33 cellular contexts compared by ENCODE assay signal in the genomic region with DNA sequence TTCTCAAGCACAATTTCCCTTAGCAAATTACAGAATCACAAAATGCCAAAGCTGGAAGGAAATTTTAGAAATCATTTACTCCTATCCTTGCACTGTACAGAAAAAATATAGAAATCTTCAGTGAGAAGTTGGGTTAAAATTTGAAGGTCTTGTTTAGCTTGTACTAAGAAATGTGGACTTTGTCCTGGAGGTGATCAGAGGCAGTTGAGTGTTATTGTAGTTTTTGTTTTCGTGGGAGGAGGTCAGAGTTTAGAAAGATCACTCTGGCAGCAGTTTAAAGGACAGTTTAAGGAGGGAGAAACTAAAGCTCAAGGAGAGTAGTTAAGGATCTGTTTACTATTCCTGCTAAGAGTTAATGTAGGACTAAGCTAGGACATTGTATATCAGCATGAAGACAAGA. TPM values are rescaled to one million over a fixed set of nuclear protein-coding genes. Genes with fewer than 3 reads are reported as not detected.
"Had no signal": no experiment of that assay in that cellular context is flagged by ENCODE, and none has a peak within 500 bp of the region (broad histone marks: within the 10 kb centered on the region; RNA-seq: fewer than 3 reads in every experiment).

No MANE protein-coding gene starts in this region.

- H3K9me3 ChIP-seq: SJCRH30 had no signal

- ATAC-seq: activated CD4-positive, alpha-beta T cell treated with anti-CD3 and anti-CD28 coated beads for 36 hours; activated CD8-positive, alpha-beta memory T cell treated with anti-CD3 and anti-CD28 coated beads, Interleukin-2, amount 10 ng/mL, durations not matched to agents 7 days and 5 days; activated naive CD8-positive, alpha-beta T cell treated with anti-CD3 and anti-CD28 coated beads, Interleukin-2, amount 50 U/mL, for 24 hours; Panc1 had no signal

- H3K9me3 Mint-ChIP-seq: activated CD4-positive, alpha-beta memory T cell treated with anti-CD3 and anti-CD28 coated beads, Interleukin-2, amount 10 ng/mL, durations not matched to agents 7 days and 5 days had no signal

- H3K36me3 ChIP-seq: cardiac muscle cell, SJCRH30, WERI-Rb-1 had no signal

- H3K27me3 Mint-ChIP-seq: activated CD4-positive, alpha-beta memory T cell treated with anti-CD3 and anti-CD28 coated beads, Interleukin-2, amount 10 ng/mL, durations not matched to agents 7 days and 5 days; activated CD4-positive, alpha-beta T cell treated with anti-CD3 and anti-CD28 coated beads for 36 hours; activated CD8-positive, alpha-beta memory T cell treated with anti-CD3 and anti-CD28 coated beads, Interleukin-2, amount 10 ng/mL, durations not matched to agents 7 days and 5 days; activated naive CD4-positive, alpha-beta T cell treated with anti-CD3 and anti-CD28 coated beads, Interleukin-2, amount 10 ng/mL, durations not matched to agents 7 days and 5 days; activated naive CD8-positive, alpha-beta T cell; activated naive CD8-positive, alpha-beta T cell treated with anti-CD3 and anti-CD28 coated beads, Interleukin-2, amount 50 U/mL, for 24 hours had no signal

- H3K4me3 Mint-ChIP-seq: activated CD4-positive, alpha-beta memory T cell treated with anti-CD3 and anti-CD28 coated beads, Interleukin-2, amount 10 ng/mL, durations not matched to agents 7 days and 5 days; activated CD4-positive, alpha-beta T cell treated with anti-CD3 and anti-CD28 coated beads for 36 hours; activated CD8-positive, alpha-beta memory T cell treated with anti-CD3 and anti-CD28 coated beads, Interleukin-2, amount 10 ng/mL, durations not matched to agents 7 days and 5 days; activated naive CD4-positive, alpha-beta T cell treated with anti-CD3 and anti-CD28 coated beads, Interleukin-2, amount 10 ng/mL, durations not matched to agents 7 days and 5 days; activated naive CD8-positive, alpha-beta T cell; activated naive CD8-positive, alpha-beta T cell treated with anti-CD3 and anti-CD28 coated beads, Interleukin-2, amount 50 U/mL, for 24 hours had no signal

- DNase-seq: activated CD4-positive, alpha-beta memory T cell treated with anti-CD3 and anti-CD28 coated beads, Interleukin-2, amount 10 ng/mL, durations not matched to agents 7 days and 5 days; activated CD4-positive, alpha-beta T cell treated with anti-CD3 and anti-CD28 coated beads for 36 hours; activated CD4-positive, alpha-beta T cell treated with anti-CD3 and anti-CD28 coated beads, Interleukin-2, amount 50 U/mL, for 1 hour; activated CD8-positive, alpha-beta memory T cell treated with anti-CD3 and anti-CD28 coated beads for 24 hours; activated CD8-positive, alpha-beta memory T cell treated with anti-CD3 and anti-CD28 coated beads, Interleukin-2, amount 10 ng/mL, durations not matched to agents 7 days and 5 days; activated CD8-positive, alpha-beta memory T cell treated with anti-CD3 and anti-CD28 coated beads, Interleukin-2, amount 50 U/mL, for 48 hours; activated effector memory CD4-positive, alpha-beta T cell treated with Interleukin-2 at 50 U/mL for 16 hours; activated naive CD4-positive, alpha-beta T cell treated with anti-CD3 and anti-CD28 coated beads, Interleukin-2, amount 10 ng/mL, durations not matched to agents 7 days and 5 days; activated naive CD8-positive, alpha-beta T cell treated with anti-CD3 and anti-CD28 coated beads, Interleukin-2, amount 50 U/mL, for 24 hours; activated T-cell treated with anti-CD3 and anti-CD28 coated beads, Interleukin-2, amount 50 U/mL, for 48 hours; aorta; MM.1S; NCI-H1092 treated with DMSO at 0.1 percent for 48 hours; NCI-H1417 treated with DMSO at 0.1 percent for 48 hours; NCI-H187 treated with DMSO at 0.1 percent for 48 hours; NCI-H2081; NCI-H226; NCI-H446 treated with DMSO at 0.1 percent for 48 hours; NCI-H524; NCI-H69; SHP77; SJCRH30; T1000; WERI-Rb-1 had no signal

- H3K4me1 ChIP-seq: SJCRH30 had no signal

- H3K27ac Mint-ChIP-seq: activated CD4-positive, alpha-beta memory T cell treated with anti-CD3 and anti-CD28 coated beads, Interleukin-2, amount 10 ng/mL, durations not matched to agents 7 days and 5 days; activated CD4-positive, alpha-beta T cell treated with anti-CD3 and anti-CD28 coated beads for 36 hours; activated CD8-positive, alpha-beta memory T cell treated with anti-CD3 and anti-CD28 coated beads, Interleukin-2, amount 10 ng/mL, durations not matched to agents 7 days and 5 days; activated naive CD4-positive, alpha-beta T cell treated with anti-CD3 and anti-CD28 coated beads, Interleukin-2, amount 10 ng/mL, durations not matched to agents 7 days and 5 days; activated naive CD8-positive, alpha-beta T cell; activated naive CD8-positive, alpha-beta T cell treated with anti-CD3 and anti-CD28 coated beads, Interleukin-2, amount 50 U/mL, for 24 hours had no signal

- H3K27me3 ChIP-seq: cardiac muscle cell, SJCRH30 had no signal

- H3K4me3 ChIP-seq: cardiac muscle cell, SJCRH30, SK-N-MC had no signal

- H3K4me1 Mint-ChIP-seq: activated CD4-positive, alpha-beta memory T cell treated with anti-CD3 and anti-CD28 coated beads, Interleukin-2, amount 10 ng/mL, durations not matched to agents 7 days and 5 days; activated CD4-positive, alpha-beta T cell treated with anti-CD3 and anti-CD28 coated beads for 36 hours; activated CD8-positive, alpha-beta memory T cell treated with anti-CD3 and anti-CD28 coated beads, Interleukin-2, amount 10 ng/mL, durations not matched to agents 7 days and 5 days; activated naive CD4-positive, alpha-beta T cell treated with anti-CD3 and anti-CD28 coated beads, Interleukin-2, amount 10 ng/mL, durations not matched to agents 7 days and 5 days; activated naive CD8-positive, alpha-beta T cell treated with anti-CD3 and anti-CD28 coated beads, Interleukin-2, amount 50 U/mL, for 24 hours had no signal

- H3K4me2 ChIP-seq: KMS-11 had no signal

- H3K36me3 Mint-ChIP-seq: activated CD8-positive, alpha-beta memory T cell treated with anti-CD3 and anti-CD28 coated beads, Interleukin-2, amount 10 ng/mL, durations not matched to agents 7 days and 5 days; activated naive CD4-positive, alpha-beta T cell treated with anti-CD3 and anti-CD28 coated beads, Interleukin-2, amount 10 ng/mL, durations not matched to agents 7 days and 5 days; activated naive CD8-positive, alpha-beta T cell had no signal

- H3K9ac ChIP-seq: KMS-11 had no signal

- H3K27ac ChIP-seq: cardiac muscle cell, KMS-11, SJCRH30, SK-N-MC, WERI-Rb-1 had no signal

RNA-seq across cellular contexts. Expression of gene CXorf51B, which starts 54.4 kb away (rescaled TPM):
- total RNA-seq: activated CD4-positive, alpha-beta memory T cell treated with anti-CD3 and anti-CD28 coated beads, Interleukin-2, amount 10 ng/mL, durations not matched to agents 7 days and 5 days; activated CD4-positive, alpha-beta T cell treated with anti-CD3 and anti-CD28 coated beads for 36 hours; activated CD8-positive, alpha-beta memory T cell treated with anti-CD3 and anti-CD28 coated beads, Interleukin-2, amount 10 ng/mL, durations not matched to agents 7 days and 5 days; aorta; cardiac muscle cell; LHCN-M2; RPMI7951; SJCRH30; T-helper 1 cell treated with Interleukin-12 subunit alpha and Interleukin-12 subunit beta and Interleukin-4 antibody, amounts not matched to agents 30 ng/mL and 1 ng/mL, for 36 hours; T-helper 2 cell treated with Interferon-gamma antibody and Interleukin-4, amounts not matched to agents 100 ng/mL and 5 ng/mL, for 36 hours had no signal
- polyA plus RNA-seq: aorta, cardiac muscle cell had no signal

RNA-seq across cellular contexts. Expression of gene CXorf51A, which starts 59.3 kb away (rescaled TPM):
- total RNA-seq: activated CD4-positive, alpha-beta memory T cell treated with anti-CD3 and anti-CD28 coated beads, Interleukin-2, amount 10 ng/mL, durations not matched to agents 7 days and 5 days; activated CD4-positive, alpha-beta T cell treated with anti-CD3 and anti-CD28 coated beads for 36 hours; activated CD8-positive, alpha-beta memory T cell treated with anti-CD3 and anti-CD28 coated beads, Interleukin-2, amount 10 ng/mL, durations not matched to agents 7 days and 5 days; aorta; cardiac muscle cell; LHCN-M2; RPMI7951; SJCRH30; T-helper 1 cell treated with Interleukin-12 subunit alpha and Interleukin-12 subunit beta and Interleukin-4 antibody, amounts not matched to agents 30 ng/mL and 1 ng/mL, for 36 hours; T-helper 2 cell treated with Interferon-gamma antibody and Interleukin-4, amounts not matched to agents 100 ng/mL and 5 ng/mL, for 36 hours had no signal
- polyA plus RNA-seq: aorta, cardiac muscle cell had no signal
